Comparison of ENCODE assay signal across 28 cellular contexts in the genomic region with DNA sequence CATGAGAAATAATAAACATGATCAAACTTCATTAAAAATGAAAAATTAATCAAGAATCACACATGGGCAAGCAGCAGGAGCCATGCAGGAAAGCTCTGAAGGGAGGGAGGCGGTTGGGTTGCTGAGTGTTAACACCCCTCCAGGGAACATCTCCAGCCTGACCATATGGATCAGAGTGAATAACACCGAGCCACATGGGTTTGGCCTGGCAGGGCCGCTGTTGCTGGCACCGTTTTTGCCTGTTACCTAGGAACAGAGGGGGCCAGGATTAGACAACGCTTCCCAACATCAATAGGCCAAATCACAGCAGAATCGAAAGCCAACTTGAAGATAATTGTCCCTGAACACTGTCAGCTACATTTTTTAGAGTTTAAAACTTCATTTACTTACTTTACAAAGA.
DNase-seq lines count a peak whose midpoint lies in the region; ATAC-seq and TF ChIP-seq lines count a peak whose summit lies in the region.
"Had no signal": no experiment of that assay in that cellular context is flagged by ENCODE, and none has a peak within 500 bp of the region (broad histone marks: within the 10 kb centered on the region; RNA-seq: fewer than 3 reads in every experiment).

No MANE protein-coding gene starts in this region.

- H2BK120ac ChIP-seq in mesendoderm (ENCODE audit: low read depth, low read length): no peak overlapping the region

- CTCF ChIA-PET in T-cell (lab: Charles Lee): no interaction called here

- H3K9ac ChIP-seq in mesendoderm (ENCODE audit: low read length) (no peak overlapping the region), MM.1S (ENCODE audit: low read length) (no peak overlapping the region)
- H3K9ac ChIP-seq: parathyroid adenoma, SK-N-SH had no signal

- no peak overlapping the region for H4K5ac ChIP-seq in mesendoderm (ENCODE audit: low read length)

- ATAC-seq in GM18873 (IDR thresholded peaks at IDR 0.05; ENCODE audit: low FRiP score, unreplicated experiment): no peak
- no peak for ATAC-seq in T-cell (replicated peaks in 1 of 4)
- ATAC-seq: activated CD8-positive, alpha-beta memory T cell treated with anti-CD3 and anti-CD28 coated beads, Interleukin-2, amount 10 ng/mL, durations not matched to agents 7 days and 5 days; activated T-cell treated with anti-CD3 and anti-CD28 coated beads, Interleukin-2, amount 50 U/mL, for 72 hours; sciatic nerve; stimulated activated naive CD8-positive, alpha-beta T cell treated with anti-CD3 and anti-CD28 coated beads, Interleukin-15, Interleukin-2, amounts not matched to agents 100 U/mL and 50 U/mL, for 24 hours had no signal

- H3K27ac ChIP-seq in mesendoderm (ENCODE audit: low read depth, low read length) (no peak overlapping the region), MM.1S (ENCODE audit: low read length) (no peak overlapping the region)
- H3K27ac ChIP-seq: HL-60, parathyroid adenoma, thoracic aorta, VCaP had no signal

- H3K27me3 ChIP-seq in MG63: no peaks in the 10 kb centered on the region
- H3K27me3 ChIP-seq in mesendoderm (ENCODE audit: insufficient read depth, low read length, poor library complexity): no peaks in the 10 kb centered on the region
- no peaks in the 10 kb centered on the region for H3K27me3 ChIP-seq in MM.1S (replicated peaks; ENCODE audit: insufficient read depth, low read length)

- no peaks in the 10 kb centered on the region for H4K20me1 ChIP-seq in MM.1S (ENCODE audit: insufficient read depth, low read length)

- no peaks in the 10 kb centered on the region for H3K27me3 Mint-ChIP-seq in T-cell
- H3K27me3 Mint-ChIP-seq: activated CD8-positive, alpha-beta memory T cell treated with anti-CD3 and anti-CD28 coated beads, Interleukin-2, amount 10 ng/mL, durations not matched to agents 7 days and 5 days; CD4-positive, alpha-beta memory T cell had no signal

- POLR2A ChIA-PET in T-cell (lab: Charles Lee): no interaction called here

- H3K4me1 ChIP-seq in mesendoderm (ENCODE audit: control insufficient read depth, low read depth, low read length) (peaks cover 5% of the 10 kb centered on the region), MM.1S (ENCODE audit: low read length) (no peaks in the 10 kb centered on the region)
- H3K4me1 ChIP-seq: parathyroid adenoma had no signal

- H3K56ac ChIP-seq in mesendoderm (ENCODE audit: low read length): no peak overlapping the region

- no peaks in the 10 kb centered on the region for H3K9me3 Mint-ChIP-seq in T-cell
- H3K9me3 Mint-ChIP-seq: activated T-cell treated with anti-CD3 and anti-CD28 coated beads, Interleukin-2, amount 50 U/mL, for 72 hours; CD4-positive, alpha-beta memory T cell; endodermal cell; nephron; T-helper 2 cell treated with Interferon-gamma antibody and Interleukin-4, amounts not matched to agents 5 μg/mL and 100 μg/mL, for 36 hours had no signal

- WGBS in mesendoderm (ENCODE audit: extremely low coverage, insufficient coverage, low lambda C conversion rate): no CpG with 5 or more reads among the region's 6 CpGs

- no peaks in the 10 kb centered on the region for H3K79me1 ChIP-seq in mesendoderm (ENCODE audit: low read length)

- H3K4me2 ChIP-seq in mesendoderm (ENCODE audit: low read length): no peak overlapping the region
- H3K4me2 ChIP-seq in MM.1S (ENCODE audit: low read depth, low read length): no peak overlapping the region
- H3K4me2 ChIP-seq: SK-N-SH had no signal

- H3K9me2 ChIP-seq in MM.1S (replicated peaks; ENCODE audit: insufficient read depth, low read length): no peaks in the 10 kb centered on the region
- H3K9me2 ChIP-seq: SK-N-SH had no signal

- H4K8ac ChIP-seq in mesendoderm (ENCODE audit: low read depth, low read length): no peak overlapping the region

- no peak overlapping the region for H2BK5ac ChIP-seq in mesendoderm (ENCODE audit: low read length)

- no peak overlapping the region for H2AFZ ChIP-seq in MM.1S (ENCODE audit: low read length)
- H2AFZ ChIP-seq: parathyroid adenoma had no signal

- H3K36me3 Mint-ChIP-seq in T-cell: peaks cover 9% of the 10 kb centered on the region

- H3K4me3 Mint-ChIP-seq in T-cell: no peak overlapping the region
- H3K4me3 Mint-ChIP-seq: activated CD8-positive, alpha-beta memory T cell treated with anti-CD3 and anti-CD28 coated beads, Interleukin-2, amount 10 ng/mL, durations not matched to agents 7 days and 5 days; activated T-cell treated with anti-CD3 and anti-CD28 coated beads, Interleukin-2, amount 50 U/mL, for 72 hours; CD4-positive, alpha-beta memory T cell; endodermal cell; nephron; T-helper 2 cell treated with Interferon-gamma antibody and Interleukin-4, amounts not matched to agents 5 μg/mL and 100 μg/mL, for 36 hours had no signal

- H3K23ac ChIP-seq in mesendoderm (ENCODE audit: low read length): no peak overlapping the region

- DNase-seq in DMS 273 treated with DMSO at 0.1 percent for 48 hours (lab: John Stamatoyannopoulos, UW) (peak; percentile 93), MG63 (peak; percentile 81), NCI-H82 (lab: John Stamatoyannopoulos, UW) (peak; percentile 97), mesendoderm (peak; percentile 60), MM.1S (no peak), T-cell (no peak)
- DNase-seq: activated CD4-positive, alpha-beta T cell treated with anti-CD3 and anti-CD28 coated beads, Interleukin-2, amount 50 U/mL, for 1 hour; activated CD8-positive, alpha-beta memory T cell treated with anti-CD3 and anti-CD28 coated beads, Interleukin-2, amount 10 ng/mL, durations not matched to agents 7 days and 5 days; activated naive CD4-positive, alpha-beta T cell treated with Interleukin-2 at 50 U/mL for 16 hours; activated T-cell treated with anti-CD3 and anti-CD28 coated beads, Interleukin-2, amount 50 U/mL, for 72 hours; amniotic stem cell; CD4-positive, alpha-beta memory T cell; endodermal cell; GDM1; Kasumi-1; NCI-H1105 treated with DMSO at 0.1 percent for 48 hours; NCI-H748 treated with DMSO at 0.1 percent for 48 hours; SK-N-SH; stimulated activated naive CD8-positive, alpha-beta T cell treated with anti-CD3 and anti-CD28 coated beads, Interleukin-15, Interleukin-2, amounts not matched to agents 100 U/mL and 50 U/mL, for 24 hours had no signal

- H3K36me3 ChIP-seq in MG63 (no peaks in the 10 kb centered on the region), mesendoderm (ENCODE audit: control insufficient read depth, insufficient read depth, low read length) (no peaks in the 10 kb centered on the region), MM.1S (replicated peaks; ENCODE audit: insufficient read depth, low read length) (no peaks in the 10 kb centered on the region)
- H3K36me3 ChIP-seq: HAP-1, thoracic aorta had no signal

- H3K9me3 ChIP-seq in MG63: no peaks in the 10 kb centered on the region
- H3K9me3 ChIP-seq in MM.1S (replicated peaks; ENCODE audit: insufficient read depth, low read length): no peaks in the 10 kb centered on the region
- H3K9me3 ChIP-seq: HAP-1, SK-N-SH, thoracic aorta had no signal

- no peak overlapping the region for H3K18ac ChIP-seq in mesendoderm (ENCODE audit: low read length)

- H3K4me3 ChIP-seq in MG63 (no peak overlapping the region), mesendoderm (ENCODE audit: low read length) (no peak overlapping the region), MM.1S (ENCODE audit: low read length) (no peak overlapping the region)
- H3K4me3 ChIP-seq: HAP-1, thoracic aorta had no signal

- no peak overlapping the region for H2BK15ac ChIP-seq in mesendoderm (replicated peaks; ENCODE audit: low read depth)

- H3K27ac Mint-ChIP-seq in T-cell: no peak overlapping the region
- H3K27ac Mint-ChIP-seq: activated CD8-positive, alpha-beta memory T cell treated with anti-CD3 and anti-CD28 coated beads, Interleukin-2, amount 10 ng/mL, durations not matched to agents 7 days and 5 days; activated T-cell treated with anti-CD3 and anti-CD28 coated beads, Interleukin-2, amount 50 U/mL, for 72 hours; CD4-positive, alpha-beta memory T cell; endodermal cell; nephron; T-helper 2 cell treated with Interferon-gamma antibody and Interleukin-4, amounts not matched to agents 5 μg/mL and 100 μg/mL, for 36 hours had no signal

- no peak for TF ChIP-seq CTCF in MM.1S (IDR thresholded peaks at IDR 0.05; ENCODE audit: low read length)

- no peak overlapping the region for H3K4ac ChIP-seq in mesendoderm (ENCODE audit: low read depth, low read length)

- peaks cover 2 to 6% (median 4%) of the 10 kb centered on the region in 3 donors for H3K4me1 Mint-ChIP-seq in T-cell
- H3K4me1 Mint-ChIP-seq: activated CD8-positive, alpha-beta memory T cell treated with anti-CD3 and anti-CD28 coated beads, Interleukin-2, amount 10 ng/mL, durations not matched to agents 7 days and 5 days had no signal

- H2AK5ac ChIP-seq in mesendoderm (ENCODE audit: low read length): no peak overlapping the region

- no peaks in the 10 kb centered on the region for H3K79me2 ChIP-seq in mesendoderm (ENCODE audit: control insufficient read depth, insufficient read depth, low read length)
- no peaks in the 10 kb centered on the region for H3K79me2 ChIP-seq in MM.1S (ENCODE audit: low read length)
- H3K79me2 ChIP-seq: parathyroid adenoma had no signal

- no peaks in the 10 kb centered on the region for H3F3A ChIP-seq in MM.1S (ENCODE audit: insufficient read depth, low read length)

Comparison
In these comparisons a context has a peak if more than half of its experiments do, and no peak if none do; other contexts are left out.
1. DNase-seq: peak in DMS 273 treated with DMSO at 0.1 percent for 48 hours (single experiment), MG63 (single experiment), NCI-H82 (single experiment) and mesendoderm (single experiment); none in MM.1S (single experiment) and T-cell (0 of 34).